ENCODE assay signal across 22 cellular contexts in genomic region chr4:101785476-101785875, GRCh38. TPM values are rescaled to one million over a fixed set of nuclear protein-coding genes. Genes with fewer than 3 reads are reported as not detected.
DNase-seq lines count a peak whose midpoint lies in the region; ATAC-seq and TF ChIP-seq lines count a peak whose summit lies in the region.
"Had no signal": no experiment of that assay in that cellular context is flagged by ENCODE, and none has a peak within 500 bp of the region (broad histone marks: within the 10 kb centered on the region; RNA-seq: fewer than 3 reads in every experiment).

No MANE protein-coding gene starts in this region.

- TF ChIP-seq CTCF in Loucy (conservative IDR thresholded peaks at IDR 0.05; ENCODE audit: low read length) = no peak

- H3K9me2 ChIP-seq in Loucy (replicated peaks; ENCODE audit: low read depth, low read length) = no peaks in the 10 kb centered on the region

- H3K9me3 Mint-ChIP-seq in activated CD4-positive, alpha-beta T cell treated with anti-CD3 and anti-CD28 coated beads, Interleukin-2, amount 10 ng/mL, durations not matched to agents 24 days and 14 days = peaks cover 13% of the 10 kb centered on the region
- no peaks in the 10 kb centered on the region for H3K9me3 Mint-ChIP-seq in activated T-helper 17 cell treated with anti-CD3 and anti-CD28 coated beads, Interleukin-2, amount 50 U/mL, for 72 hours
- H3K9me3 Mint-ChIP-seq in activated CD8-positive, alpha-beta memory T cell treated with anti-CD3 and anti-CD28 coated beads, Interleukin-2, amount 10 ng/mL, durations not matched to agents 7 days and 5 days (ENCODE audit: low read depth) = no peaks in the 10 kb centered on the region
- H3K9me3 Mint-ChIP-seq: central memory CD8-positive, alpha-beta T cell had no signal

- peaks cover 22% of the 10 kb centered on the region for H3K27me3 Mint-ChIP-seq in activated CD4-positive, alpha-beta T cell treated with anti-CD3 and anti-CD28 coated beads, Interleukin-2, amount 10 ng/mL, durations not matched to agents 24 days and 14 days
- H3K27me3 Mint-ChIP-seq in activated T-helper 17 cell treated with anti-CD3 and anti-CD28 coated beads, Interleukin-2, amount 50 U/mL, for 72 hours = peaks cover 27% of the 10 kb centered on the region
- peaks cover 17% of the 10 kb centered on the region for H3K27me3 Mint-ChIP-seq in activated CD8-positive, alpha-beta memory T cell treated with anti-CD3 and anti-CD28 coated beads, Interleukin-2, amount 10 ng/mL, durations not matched to agents 7 days and 5 days

- H3K27me3 ChIP-seq in Loucy (ENCODE audit: insufficient read depth, low read length, poor library complexity, severe bottlenecking) (no peaks in the 10 kb centered on the region), neuron (ENCODE audit: insufficient read depth, low read length) (no peaks in the 10 kb centered on the region)
- H3K27me3 ChIP-seq: ascending aorta, BE2C had no signal

- peak overlapping the region; percentile 47 for H3K27ac Mint-ChIP-seq in activated CD4-positive, alpha-beta T cell treated with anti-CD3 and anti-CD28 coated beads, Interleukin-2, amount 10 ng/mL, durations not matched to agents 24 days and 14 days
- H3K27ac Mint-ChIP-seq in activated T-helper 17 cell treated with anti-CD3 and anti-CD28 coated beads, Interleukin-2, amount 50 U/mL, for 72 hours = no peak overlapping the region
- H3K27ac Mint-ChIP-seq in activated CD8-positive, alpha-beta memory T cell treated with anti-CD3 and anti-CD28 coated beads, Interleukin-2, amount 10 ng/mL, durations not matched to agents 7 days and 5 days = no peak overlapping the region

- no peak overlapping the region for H3K4me3 ChIP-seq in Loucy (ENCODE audit: low read length, poor library complexity, severe bottlenecking)
- no peak overlapping the region for H3K4me3 ChIP-seq in neuron (ENCODE audit: low read length)
- H3K4me3 ChIP-seq: ascending aorta, esophagus squamous epithelium, GM23248, K562 had no signal

- H3F3A ChIP-seq in Loucy (ENCODE audit: low read depth) = no peaks in the 10 kb centered on the region

- H3K79me2 ChIP-seq in Loucy (ENCODE audit: insufficient read depth, low read length) = no peaks in the 10 kb centered on the region

- H2AFZ ChIP-seq in Loucy (ENCODE audit: low read length) (peak overlapping the region; percentile 51), neuron (ENCODE audit: low read depth, low read length) (peak overlapping the region; percentile 28)
- H2AFZ ChIP-seq: GM23248 had no signal

- no peaks in the 10 kb centered on the region for H3K36me3 ChIP-seq in Loucy (ENCODE audit: insufficient read depth, low read length)
- no peaks in the 10 kb centered on the region for H3K36me3 ChIP-seq in neuron (ENCODE audit: insufficient read depth, low read length)
- H3K36me3 ChIP-seq: ascending aorta, BE2C, esophagus squamous epithelium had no signal

- peaks cover 7% of the 10 kb centered on the region for H3K4me1 ChIP-seq in Loucy (ENCODE audit: insufficient read depth, low read length, poor library complexity, severe bottlenecking)
- peaks cover 26% of the 10 kb centered on the region for H3K4me1 ChIP-seq in neuron (ENCODE audit: insufficient read depth, low read length)
- H3K4me1 ChIP-seq: ascending aorta, BE2C had no signal

- H3K9me3 ChIP-seq in Loucy (ENCODE audit: insufficient read depth, low read depth, low read length) (no peaks in the 10 kb centered on the region), neuron (ENCODE audit: low read length) (no peaks in the 10 kb centered on the region)
- H3K9me3 ChIP-seq: ascending aorta, BE2C, esophagus squamous epithelium had no signal

- peaks cover 16% of the 10 kb centered on the region for H3K4me1 Mint-ChIP-seq in activated CD4-positive, alpha-beta T cell treated with anti-CD3 and anti-CD28 coated beads, Interleukin-2, amount 10 ng/mL, durations not matched to agents 24 days and 14 days
- H3K4me1 Mint-ChIP-seq in activated T-helper 17 cell treated with anti-CD3 and anti-CD28 coated beads, Interleukin-2, amount 50 U/mL, for 72 hours = peaks cover 9% of the 10 kb centered on the region
- H3K4me1 Mint-ChIP-seq in activated CD8-positive, alpha-beta memory T cell treated with anti-CD3 and anti-CD28 coated beads, Interleukin-2, amount 10 ng/mL, durations not matched to agents 7 days and 5 days = peaks cover 22% of the 10 kb centered on the region

- no peak overlapping the region for H3K9ac ChIP-seq in Loucy (ENCODE audit: low read depth, low read length, poor library complexity, severe bottlenecking)
- H3K9ac ChIP-seq: GM23248 had no signal

- CTCF ChIA-PET in activated CD8-positive, alpha-beta memory T cell treated with anti-CD3 and anti-CD28 coated beads, Interleukin-2, amount 10 ng/mL, durations not matched to agents 7 days and 5 days (lab: Charles Lee) = no interaction called here

- peak; percentile 46 for ATAC-seq in activated T-helper 17 cell treated with anti-CD3 and anti-CD28 coated beads, Interleukin-2, amount 50 U/mL, for 72 hours (replicated peaks)
- no peak for ATAC-seq in GM21390 (IDR thresholded peaks at IDR 0.05; ENCODE audit: unreplicated experiment)
- no peak for ATAC-seq in activated CD8-positive, alpha-beta memory T cell treated with anti-CD3 and anti-CD28 coated beads, Interleukin-2, amount 10 ng/mL, durations not matched to agents 7 days and 5 days
- ATAC-seq: K562 had no signal

- H3K36me3 Mint-ChIP-seq in activated CD4-positive, alpha-beta T cell treated with anti-CD3 and anti-CD28 coated beads, Interleukin-2, amount 10 ng/mL, durations not matched to agents 24 days and 14 days (ENCODE audit: low read depth) = peaks cover 3% of the 10 kb centered on the region
- H3K36me3 Mint-ChIP-seq in activated T-helper 17 cell treated with anti-CD3 and anti-CD28 coated beads, Interleukin-2, amount 50 U/mL, for 72 hours (ENCODE audit: low read depth) = no peaks in the 10 kb centered on the region
- H3K36me3 Mint-ChIP-seq in activated CD8-positive, alpha-beta memory T cell treated with anti-CD3 and anti-CD28 coated beads, Interleukin-2, amount 10 ng/mL, durations not matched to agents 7 days and 5 days = peaks cover 2% of the 10 kb centered on the region

- intact Hi-C loops in activated CD4-positive, alpha-beta T cell treated with anti-CD3 and anti-CD28 coated beads, Interleukin-2, amount 10 ng/mL, durations not matched to agents 24 days and 14 days (cut with micrococcal nuclease) = no loop called here

- DNase-seq in activated CD4-positive, alpha-beta T cell treated with anti-CD3 and anti-CD28 coated beads, Interleukin-2, amount 10 ng/mL, durations not matched to agents 24 days and 14 days = no peak
- no peak for DNase-seq in activated CD4-positive, alpha-beta T cell treated with anti-CD3 and anti-CD28 coated beads, Interleukin-2, amount 50 U/mL, for 48 hours
- DNase-seq in activated CD8-positive, alpha-beta memory T cell treated with anti-CD3 and anti-CD28 coated beads, Interleukin-2, amount 10 ng/mL, durations not matched to agents 7 days and 5 days = no peak
- no peak for DNase-seq in D341Med (ENCODE audit: low spot score)
- DNase-seq: activated CD4-positive, alpha-beta T cell treated with anti-CD3 and anti-CD28 coated beads, Interleukin-2, amount 50 U/mL, for 1 hour; activated naive CD4-positive, alpha-beta T cell treated with Interleukin-2 at 50 U/mL for 16 hours; BE2C; COR-L47; esophagus squamous epithelium; GM23248; kidney glomerular epithelial cell; mammary epithelial cell; NCI-H1092 treated with DMSO at 0.1 percent for 48 hours; NCI-H2081 had no signal

- no peak overlapping the region for H3K4me2 ChIP-seq in Loucy (ENCODE audit: low read depth, low read length, poor library complexity, severe bottlenecking)

- no peak overlapping the region for H3K4me3 Mint-ChIP-seq in activated CD4-positive, alpha-beta T cell treated with anti-CD3 and anti-CD28 coated beads, Interleukin-2, amount 10 ng/mL, durations not matched to agents 24 days and 14 days
- no peak overlapping the region for H3K4me3 Mint-ChIP-seq in activated T-helper 17 cell treated with anti-CD3 and anti-CD28 coated beads, Interleukin-2, amount 50 U/mL, for 72 hours
- no peak overlapping the region for H3K4me3 Mint-ChIP-seq in activated CD8-positive, alpha-beta memory T cell treated with anti-CD3 and anti-CD28 coated beads, Interleukin-2, amount 10 ng/mL, durations not matched to agents 7 days and 5 days
- H3K4me3 Mint-ChIP-seq: central memory CD8-positive, alpha-beta T cell had no signal

- H4K20me1 ChIP-seq in Loucy (ENCODE audit: insufficient read depth, low read length, poor library complexity, severe bottlenecking) = no peaks in the 10 kb centered on the region

RNA-seq across cellular contexts. Expression of gene BANK1, which starts 5.1 kb away (rescaled TPM):
- total RNA-seq in activated CD4-positive, alpha-beta T cell treated with anti-CD3 and anti-CD28 coated beads, Interleukin-2, amount 10 ng/mL, durations not matched to agents 24 days and 14 days = not detected in 2 replicates
- total RNA-seq in activated T-helper 17 cell treated with anti-CD3 and anti-CD28 coated beads, Interleukin-2, amount 50 U/mL, for 72 hours = under 1 TPM; 0.17 to 0.50 TPM
- under 1 TPM in 1 of 2 experiments, not detected in 1; 0.23 TPM for total RNA-seq in activated CD8-positive, alpha-beta memory T cell treated with anti-CD3 and anti-CD28 coated beads, Interleukin-2, amount 10 ng/mL, durations not matched to agents 7 days and 5 days
- total RNA-seq: ascending aorta, GM23248, K562, RPMI7951 had no signal
